ENCODE assay signal across 2 cellular contexts in genomic region chr1:1005774-1006304, GRCh38.
TF ChIP-seq lines count a peak whose summit lies in the region.

No MANE protein-coding gene starts in this region.

TF ChIP-seq in HCT116, 20 proteins besides CTCF, POLR2A, EP300 and RAD21 (continued from another document):
- TF ChIP-seq ZBTB33 (IDR thresholded peaks at IDR 0.05; ENCODE audit: extremely low read depth, insufficient replicate concordance, low read length) (no peak), REST (IDR thresholded peaks at IDR 0.05; ENCODE audit: low read depth) (no peak), ATF3 (IDR thresholded peaks at IDR 0.05) (no peak), YY1 (IDR thresholded peaks at IDR 0.05; ENCODE audit: extremely low read depth, insufficient replicate concordance, low read depth, low read length) (no peak), ZNF274 (IDR thresholded peaks at IDR 0.05; ENCODE audit: low read depth, low read length) (no peak), POLR2AphosphoS5 (IDR thresholded peaks at IDR 0.05; ENCODE audit: low read depth, low read length) (no peak), EZH2phosphoT487 (IDR thresholded peaks at IDR 0.05; ENCODE audit: borderline replicate concordance) (no peak), SIN3A (IDR thresholded peaks at IDR 0.05; ENCODE audit: low read depth) (no peak)

TF ChIP-seq in liver, 16 proteins besides CTCF, POLR2A, EP300 and RAD21 (continued from another document):
- no peak for TF ChIP-seq ZBTB33 (IDR thresholded peaks at IDR 0.05)
- no peak for TF ChIP-seq REST (IDR thresholded peaks at IDR 0.05)
- no peak for TF ChIP-seq FOXA2 (IDR thresholded peaks at IDR 0.05)
- TF ChIP-seq SP1 (IDR thresholded peaks at IDR 0.05): no peak
- no peak for TF ChIP-seq RXRA (IDR thresholded peaks at IDR 0.05)
- no peak for TF ChIP-seq HNF4A (conservative IDR thresholded peaks at IDR 0.05)
- no peak for TF ChIP-seq GABPA (IDR thresholded peaks at IDR 0.05 in 1 of 2, conservative IDR thresholded peaks at IDR 0.05 in 1 of 2)
